In genomic region chr2:206145665-206146064, GRCh38 we compare ENCODE assay signal across 17 cellular contexts. TPM values are rescaled to one million over a fixed set of nuclear protein-coding genes. Genes with fewer than 3 reads are reported as not detected.
DNase-seq lines count a peak whose midpoint lies in the region; ATAC-seq lines count a peak whose summit lies in the region.
"Had no signal": no experiment of that assay in that cellular context is flagged by ENCODE, and none has a peak within 500 bp of the region (broad histone marks: within the 10 kb centered on the region; RNA-seq: fewer than 3 reads in every experiment).

No MANE protein-coding gene starts in this region.

- H3K27ac ChIP-seq in mesendoderm (ENCODE audit: low read depth, low read length) = no peak overlapping the region
- H3K27ac ChIP-seq: 22Rv1, A549, C4-2B had no signal

- no CpG with 5 or more reads among the region's 5 CpGs for WGBS in mesendoderm (ENCODE audit: extremely low coverage, insufficient coverage, low lambda C conversion rate)

- H3K27me3 Mint-ChIP-seq in activated CD4-positive, alpha-beta memory T cell treated with anti-CD3 and anti-CD28 coated beads for 36 hours = no peaks in the 10 kb centered on the region
- H3K27me3 Mint-ChIP-seq in activated CD4-positive, alpha-beta memory T cell treated with anti-CD3 and anti-CD28 coated beads, Interleukin-2, amount 10 ng/mL, durations not matched to agents 7 days and 5 days = no peaks in the 10 kb centered on the region
- no peaks in the 10 kb centered on the region for H3K27me3 Mint-ChIP-seq in stimulated activated naive CD8-positive, alpha-beta T cell treated with anti-CD3 and anti-CD28 coated beads, Interleukin-15, amount 100 ng/mL, for 72 hours
- H3K27me3 Mint-ChIP-seq: CD4-positive, alpha-beta T cell had no signal

- H3K4ac ChIP-seq in mesendoderm (ENCODE audit: low read depth, low read length) = no peak overlapping the region

- no peaks in the 10 kb centered on the region for H3K4me1 Mint-ChIP-seq in activated CD4-positive, alpha-beta memory T cell treated with anti-CD3 and anti-CD28 coated beads for 36 hours (ENCODE audit: low read depth)
- H3K4me1 Mint-ChIP-seq in activated CD4-positive, alpha-beta memory T cell treated with anti-CD3 and anti-CD28 coated beads, Interleukin-2, amount 10 ng/mL, durations not matched to agents 7 days and 5 days = peaks cover 3% of the 10 kb centered on the region
- peaks cover under 1% of the 10 kb centered on the region for H3K4me1 Mint-ChIP-seq in stimulated activated effector memory CD8-positive, alpha-beta T cell treated with anti-CD3 and anti-CD28 coated beads, Interleukin-12 subunit alpha, Interleukin-12 subunit beta, amount 100 ng/mL, for 72 hours
- peaks cover 1% of the 10 kb centered on the region for H3K4me1 Mint-ChIP-seq in stimulated activated naive CD8-positive, alpha-beta T cell treated with anti-CD3 and anti-CD28 coated beads, Interleukin-15, amount 100 ng/mL, for 72 hours

- no peak overlapping the region for H2AK5ac ChIP-seq in mesendoderm (ENCODE audit: low read length)

- no peak overlapping the region for H3K4me2 ChIP-seq in mesendoderm (ENCODE audit: low read length)
- H3K4me2 ChIP-seq: A549 had no signal

- H3K36me3 ChIP-seq in mesendoderm (ENCODE audit: control insufficient read depth, insufficient read depth, low read length) = no peaks in the 10 kb centered on the region

- H3K4me3 Mint-ChIP-seq in activated CD4-positive, alpha-beta memory T cell treated with anti-CD3 and anti-CD28 coated beads for 36 hours = no peak overlapping the region
- no peak overlapping the region for H3K4me3 Mint-ChIP-seq in activated CD4-positive, alpha-beta memory T cell treated with anti-CD3 and anti-CD28 coated beads, Interleukin-2, amount 10 ng/mL, durations not matched to agents 7 days and 5 days
- no peak overlapping the region for H3K4me3 Mint-ChIP-seq in stimulated activated effector memory CD8-positive, alpha-beta T cell treated with anti-CD3 and anti-CD28 coated beads, Interleukin-12 subunit alpha, Interleukin-12 subunit beta, amount 100 ng/mL, for 72 hours
- H3K4me3 Mint-ChIP-seq in stimulated activated naive CD8-positive, alpha-beta T cell treated with anti-CD3 and anti-CD28 coated beads, Interleukin-15, amount 100 ng/mL, for 72 hours = no peak overlapping the region
- H3K4me3 Mint-ChIP-seq: CD4-positive, alpha-beta T cell had no signal

- no peak overlapping the region for H3K23ac ChIP-seq in mesendoderm (ENCODE audit: low read length)

- POLR2A ChIA-PET in activated CD4-positive, alpha-beta memory T cell treated with anti-CD3 and anti-CD28 coated beads for 36 hours (lab: Charles Lee) = interaction anchor here (0.6 kb wide), 1 partner anchor 14 kb away, joined by 3 read pairs; the partner anchor contains the start of gene EEF1B2
- POLR2A ChIA-PET in activated CD4-positive, alpha-beta memory T cell treated with anti-CD3 and anti-CD28 coated beads, Interleukin-2, amount 10 ng/mL, durations not matched to agents 7 days and 5 days (lab: Charles Lee) = interaction anchor here (0.6 to 1.0 kb wide), 3 partner anchors 14 to 61 kb away, joined by 3 to 5 read pairs (median 3); partner anchors contain the start of genes EEF1B2 and INO80D

- intact Hi-C loops in activated CD4-positive, alpha-beta memory T cell treated with anti-CD3 and anti-CD28 coated beads for 36 hours (cut with micrococcal nuclease) = no loop called here
- intact Hi-C loops in left ventricle myocardium superior (cut with micrococcal nuclease) = no loop called here
- intact Hi-C loops in Right ventricle myocardium inferior (cut with DNase I) = no loop called here

- no peak overlapping the region for H3K9ac ChIP-seq in mesendoderm (ENCODE audit: low read length)

- H4K8ac ChIP-seq in mesendoderm (ENCODE audit: low read depth, low read length) = peak overlapping the region; percentile 76

- peaks cover 33% of the 10 kb centered on the region for H3K36me3 Mint-ChIP-seq in activated CD4-positive, alpha-beta memory T cell treated with anti-CD3 and anti-CD28 coated beads for 36 hours
- H3K36me3 Mint-ChIP-seq in activated CD4-positive, alpha-beta memory T cell treated with anti-CD3 and anti-CD28 coated beads, Interleukin-2, amount 10 ng/mL, durations not matched to agents 7 days and 5 days (ENCODE audit: low read depth) = peaks cover 69% of the 10 kb centered on the region
- H3K36me3 Mint-ChIP-seq in stimulated activated effector memory CD8-positive, alpha-beta T cell treated with anti-CD3 and anti-CD28 coated beads, Interleukin-12 subunit alpha, Interleukin-12 subunit beta, amount 100 ng/mL, for 72 hours = peaks cover 100% of the 10 kb centered on the region

- H3K56ac ChIP-seq in mesendoderm (ENCODE audit: low read length) = no peak overlapping the region

- H2BK5ac ChIP-seq in mesendoderm (ENCODE audit: low read length) = no peak overlapping the region

- no peaks in the 10 kb centered on the region for H3K4me1 ChIP-seq in mesendoderm (ENCODE audit: control insufficient read depth, low read depth, low read length)
- H3K4me1 ChIP-seq: A549 had no signal

- CTCF ChIA-PET in activated CD4-positive, alpha-beta memory T cell treated with anti-CD3 and anti-CD28 coated beads for 36 hours (lab: Charles Lee) = no interaction called here
- CTCF ChIA-PET in activated CD4-positive, alpha-beta memory T cell treated with anti-CD3 and anti-CD28 coated beads, Interleukin-2, amount 10 ng/mL, durations not matched to agents 7 days and 5 days (lab: Charles Lee) = no interaction called here

- H3K4me3 ChIP-seq in mesendoderm (ENCODE audit: low read length) = no peak overlapping the region
- H3K4me3 ChIP-seq: A549 had no signal

- no peak overlapping the region for H2BK15ac ChIP-seq in mesendoderm (replicated peaks; ENCODE audit: low read depth)

- DNase-seq in activated CD4-positive, alpha-beta memory T cell treated with anti-CD3 and anti-CD28 coated beads for 36 hours = no peak
- no peak for DNase-seq in activated CD4-positive, alpha-beta memory T cell treated with anti-CD3 and anti-CD28 coated beads, Interleukin-2, amount 10 ng/mL, durations not matched to agents 7 days and 5 days
- DNase-seq in left ventricle myocardium superior (no peak), Right ventricle myocardium inferior (ENCODE audit: missing footprints) (no peak), mesendoderm (no peak), SHP77 (lab: John Stamatoyannopoulos, UW) (no peak)
- no peak for DNase-seq in stimulated activated effector memory CD8-positive, alpha-beta T cell treated with anti-CD3 and anti-CD28 coated beads, Interleukin-12 subunit alpha, Interleukin-12 subunit beta, amount 100 ng/mL, for 72 hours (ENCODE audit: low spot score in 2 of 2)
- no peak for DNase-seq in stimulated activated naive CD8-positive, alpha-beta T cell treated with anti-CD3 and anti-CD28 coated beads, Interleukin-15, amount 100 ng/mL, for 72 hours
- DNase-seq: AML-193; CD4-positive, alpha-beta T cell; DMS153; DMS79; GDM1; HCEC 1CT had no signal

- ATAC-seq in left ventricle myocardium superior = peak; percentile 55
- ATAC-seq in Right ventricle myocardium inferior = no peak
- no peak for ATAC-seq in stimulated activated effector memory CD8-positive, alpha-beta T cell treated with anti-CD3 and anti-CD28 coated beads, Interleukin-12 subunit alpha, Interleukin-12 subunit beta, amount 100 ng/mL, for 72 hours
- ATAC-seq in stimulated activated naive CD8-positive, alpha-beta T cell treated with anti-CD3 and anti-CD28 coated beads, Interleukin-15, amount 100 ng/mL, for 72 hours = no peak
- ATAC-seq: A549 had no signal

- no peaks in the 10 kb centered on the region for H3K9me3 Mint-ChIP-seq in activated CD4-positive, alpha-beta memory T cell treated with anti-CD3 and anti-CD28 coated beads for 36 hours
- H3K9me3 Mint-ChIP-seq in activated CD4-positive, alpha-beta memory T cell treated with anti-CD3 and anti-CD28 coated beads, Interleukin-2, amount 10 ng/mL, durations not matched to agents 7 days and 5 days = no peaks in the 10 kb centered on the region
- H3K9me3 Mint-ChIP-seq in stimulated activated effector memory CD8-positive, alpha-beta T cell treated with anti-CD3 and anti-CD28 coated beads, Interleukin-12 subunit alpha, Interleukin-12 subunit beta, amount 100 ng/mL, for 72 hours = no peaks in the 10 kb centered on the region
- H3K9me3 Mint-ChIP-seq in stimulated activated naive CD8-positive, alpha-beta T cell treated with anti-CD3 and anti-CD28 coated beads, Interleukin-15, amount 100 ng/mL, for 72 hours = no peaks in the 10 kb centered on the region
- H3K9me3 Mint-ChIP-seq: CD4-positive, alpha-beta T cell had no signal

- no peaks in the 10 kb centered on the region for H3K79me2 ChIP-seq in mesendoderm (ENCODE audit: control insufficient read depth, insufficient read depth, low read length)

- no peaks in the 10 kb centered on the region for H3K27me3 ChIP-seq in mesendoderm (ENCODE audit: insufficient read depth, low read length, poor library complexity)

- no peak overlapping the region for H4K5ac ChIP-seq in mesendoderm (ENCODE audit: low read length)

- peaks cover 2% of the 10 kb centered on the region for H3K79me1 ChIP-seq in mesendoderm (ENCODE audit: low read length)

- peak overlapping the region; percentile 28 for H3K27ac Mint-ChIP-seq in activated CD4-positive, alpha-beta memory T cell treated with anti-CD3 and anti-CD28 coated beads for 36 hours
- no peak overlapping the region for H3K27ac Mint-ChIP-seq in activated CD4-positive, alpha-beta memory T cell treated with anti-CD3 and anti-CD28 coated beads, Interleukin-2, amount 10 ng/mL, durations not matched to agents 7 days and 5 days
- H3K27ac Mint-ChIP-seq in stimulated activated effector memory CD8-positive, alpha-beta T cell treated with anti-CD3 and anti-CD28 coated beads, Interleukin-12 subunit alpha, Interleukin-12 subunit beta, amount 100 ng/mL, for 72 hours = peak overlapping the region; percentile 84
- no peak overlapping the region for H3K27ac Mint-ChIP-seq in stimulated activated naive CD8-positive, alpha-beta T cell treated with anti-CD3 and anti-CD28 coated beads, Interleukin-15, amount 100 ng/mL, for 72 hours
- H3K27ac Mint-ChIP-seq: CD4-positive, alpha-beta T cell had no signal

- no peak overlapping the region for H2BK120ac ChIP-seq in mesendoderm (ENCODE audit: low read depth, low read length)

- H3K18ac ChIP-seq in mesendoderm (ENCODE audit: low read length) = no peak overlapping the region

RNA-seq across cellular contexts. Expression of gene NDUFS1, which starts 13.6 kb away (rescaled TPM):
- total RNA-seq in activated CD4-positive, alpha-beta memory T cell treated with anti-CD3 and anti-CD28 coated beads for 36 hours = 10 to 100 TPM; 79.2 to 80.8 TPM
- 10 to 100 TPM; 62.2 to 65.4 TPM for total RNA-seq in activated CD4-positive, alpha-beta memory T cell treated with anti-CD3 and anti-CD28 coated beads, Interleukin-2, amount 10 ng/mL, durations not matched to agents 7 days and 5 days
- total RNA-seq in left ventricle myocardium superior (503 TPM), Right ventricle myocardium inferior (468 TPM)
- polyA plus RNA-seq in mesendoderm (2013, experiment 1 of 2) = 42.4 TPM
- 43.2 TPM for polyA plus RNA-seq in mesendoderm (2013, experiment 2 of 2)

RNA-seq across cellular contexts. Expression of gene EEF1B2, which starts 14.0 kb away (rescaled TPM):
- total RNA-seq in activated CD4-positive, alpha-beta memory T cell treated with anti-CD3 and anti-CD28 coated beads for 36 hours = 1,000 to 10,000 TPM; 1,180 to 1,194 TPM
- total RNA-seq in activated CD4-positive, alpha-beta memory T cell treated with anti-CD3 and anti-CD28 coated beads, Interleukin-2, amount 10 ng/mL, durations not matched to agents 7 days and 5 days = 100 to 1,000 TPM; 473 to 489 TPM
- 258 TPM for total RNA-seq in left ventricle myocardium superior
- 283 TPM for total RNA-seq in Right ventricle myocardium inferior
- 949 TPM for polyA plus RNA-seq in mesendoderm (2013, experiment 1 of 2)
- polyA plus RNA-seq in mesendoderm (2013, experiment 2 of 2) = 958 TPM

RNA-seq across cellular contexts. Expression of gene INO80D, which starts 59.7 kb away (rescaled TPM):
- 10 to 100 TPM; 14.5 to 15.3 TPM for total RNA-seq in activated CD4-positive, alpha-beta memory T cell treated with anti-CD3 and anti-CD28 coated beads for 36 hours
- total RNA-seq in activated CD4-positive, alpha-beta memory T cell treated with anti-CD3 and anti-CD28 coated beads, Interleukin-2, amount 10 ng/mL, durations not matched to agents 7 days and 5 days = 10 to 100 TPM; 25.4 to 26.5 TPM
- total RNA-seq in left ventricle myocardium superior (13.1 TPM), Right ventricle myocardium inferior (12.6 TPM)
- 7.5 TPM for polyA plus RNA-seq in mesendoderm (2013, experiment 1 of 2)
- polyA plus RNA-seq in mesendoderm (2013, experiment 2 of 2) = 6.7 TPM

Comparison
In these comparisons a context has a peak if more than half of its experiments do, and no peak if none do; other contexts are left out.
1. H3K27ac Mint-ChIP-seq: peak in activated CD4-positive, alpha-beta memory T cell treated with anti-CD3 and anti-CD28 coated beads for 36 hours (single experiment) and stimulated activated effector memory CD8-positive, alpha-beta T cell treated with anti-CD3 and anti-CD28 coated beads, Interleukin-12 subunit alpha, Interleukin-12 subunit beta, amount 100 ng/mL, for 72 hours (single experiment); none in activated CD4-positive, alpha-beta memory T cell treated with anti-CD3 and anti-CD28 coated beads, Interleukin-2, amount 10 ng/mL, durations not matched to agents 7 days and 5 days (single experiment) and stimulated activated naive CD8-positive, alpha-beta T cell treated with anti-CD3 and anti-CD28 coated beads, Interleukin-15, amount 100 ng/mL, for 72 hours (0 of 2).